Comparison of ENCODE assay signal across 23 cellular contexts in genomic region chr1:113545210-113545609, GRCh38.
DNase-seq lines count a peak whose midpoint lies in the region; ATAC-seq and TF ChIP-seq lines count a peak whose summit lies in the region.
"Had no signal": no experiment of that assay in that cellular context is flagged by ENCODE, and none has a peak within 500 bp of the region (broad histone marks: within the 10 kb centered on the region; RNA-seq: fewer than 3 reads in every experiment).

No MANE protein-coding gene starts in this region.

- no peaks in the 10 kb centered on the region for H4K20me1 ChIP-seq in SK-N-SH (ENCODE audit: insufficient read depth)

- DNase-seq in NCI-H446 treated with DMSO at 0.1 percent for 48 hours (lab: John Stamatoyannopoulos, UW) (peak; percentile 66), SK-N-SH (peak; percentile 17), foreskin keratinocyte (peak; percentile 53 to 81), mesenteric fat pad (ENCODE audit: low spot score) (no peak)
- DNase-seq in central memory CD4-positive, alpha-beta T cell = no peak
- DNase-seq: C1 segment of cervical spinal cord; CD4-positive, alpha-beta memory T cell; COR-L47; DMS53; GOT3; HCEC 1CT; Karpas-422; NCI-H2029; NCI-H2227 treated with DMSO at 0.1 percent for 48 hours; NCI-H510A; NCI-H774; Right ventricle myocardium superior had no signal

- TF ChIP-seq RAD21 in SK-N-SH (IDR thresholded peaks at IDR 0.05; ENCODE audit: low read length) = no peak

- no peak overlapping the region for H3K4me2 ChIP-seq in SK-N-SH
- H3K4me2 ChIP-seq: A549, PC-9 had no signal

- peak; percentile 38 for ATAC-seq in foreskin keratinocyte
- ATAC-seq in GM21576 (IDR thresholded peaks at IDR 0.05; ENCODE audit: unreplicated experiment) = no peak
- ATAC-seq: A549, HepG2 had no signal

- H3K27ac ChIP-seq in HEK293 (ENCODE audit: extremely low read depth, low read depth, low read length) = no peak overlapping the region
- H3K27ac ChIP-seq in SK-N-SH (ENCODE audit: low read depth in 2 of 2, low read length in 1 of 2) = peak overlapping the region in 1 of 2 experiments; percentile 79; a peak in 2 of 4 replicates
- H3K27ac ChIP-seq in foreskin keratinocyte = peak overlapping the region; percentile 33
- H3K27ac ChIP-seq: A549, PC-9, SJSA1 had no signal

- peaks cover 57% of the 10 kb centered on the region for H3K79me2 ChIP-seq in SK-N-SH (ENCODE audit: insufficient read depth)

- H3K36me3 ChIP-seq in HEK293 (ENCODE audit: control insufficient read depth in 2 of 2, insufficient read depth in 1 of 2, low read length in 2 of 2) = no peaks in the 10 kb centered on the region
- no peaks in the 10 kb centered on the region for H3K36me3 ChIP-seq in SK-N-SH (replicated peaks in 1 of 2; ENCODE audit: control insufficient read depth in 1 of 2, insufficient read depth in 2 of 2, low read length in 1 of 2)
- H3K36me3 ChIP-seq: SJSA1 had no signal

- TF ChIP-seq CTCF in HEK293 (tag by site-specific recombination; IDR thresholded peaks at IDR 0.05) (no peak), SK-N-SH (IDR thresholded peaks at IDR 0.05) (no peak), foreskin keratinocyte (conservative IDR thresholded peaks at IDR 0.05) (no peak)

- no peaks in the 10 kb centered on the region for H3K9me3 ChIP-seq in HEK293 (ENCODE audit: control insufficient read depth, insufficient read depth, low read depth, low read length)
- no peaks in the 10 kb centered on the region for H3K9me3 ChIP-seq in SK-N-SH
- H3K9me3 ChIP-seq: A549, SJSA1 had no signal

- H3K27me3 ChIP-seq in SK-N-SH (ENCODE audit: insufficient read depth) (no peaks in the 10 kb centered on the region), foreskin keratinocyte (no peaks in the 10 kb centered on the region)
- H3K27me3 ChIP-seq: SJSA1 had no signal

- CTCF ChIA-PET in HEK293 (lab: Yijun Ruan, JAX) (interaction anchor here (0.6 kb wide), 1 partner anchor 61 kb away, joined by 3 read pairs; no protein-coding TSS in a partner anchor), SK-N-SH (lab: Yijun Ruan, JAX) (interaction anchor here (0.8 kb wide), 1 partner anchor 28 kb away, joined by 3 read pairs; no protein-coding TSS in a partner anchor)

- H3K4me3 ChIP-seq in HEK293 (ENCODE audit: low read depth, low read length) (no peak overlapping the region), SK-N-SH (ENCODE audit: low read depth in 2 of 2, low read length in 1 of 2) (no peak overlapping the region)
- H3K4me3 ChIP-seq: A549, PC-9, SJSA1 had no signal

- TF ChIP-seq EP300 in SK-N-SH (IDR thresholded peaks at IDR 0.05; ENCODE audit: borderline replicate concordance in 1 of 2, low read depth in 1 of 2, low read length in 1 of 2) = no peak

- H3K4me1 ChIP-seq in HEK293 (ENCODE audit: control insufficient read depth, insufficient read depth, low read length) (peaks cover 2% of the 10 kb centered on the region; the same call in 1 of the 2 replicates), SK-N-SH (ENCODE audit: control insufficient read depth in 1 of 2, insufficient read depth in 2 of 2, low read depth in 1 of 2, low read length in 1 of 2) (peaks cover 13 to 27% of the 10 kb centered on the region in 2 experiments; a peak in 3 of 4 replicates), foreskin keratinocyte (peaks cover 32% of the 10 kb centered on the region)

- WGBS in SK-N-SH (ENCODE audit: low lambda C conversion rate) = 80% methylated on average over 3 of the region's 3 CpGs

- peaks cover 9% of the 10 kb centered on the region for H3F3A ChIP-seq in SK-N-SH (replicated peaks; ENCODE audit: insufficient read depth)

- no peaks in the 10 kb centered on the region for H3K9me2 ChIP-seq in SK-N-SH

- POLR2A ChIA-PET in HEK293 (lab: Yijun Ruan, JAX) (no interaction called here), SK-N-SH (lab: Yijun Ruan, JAX) (no interaction called here)

- H3K9ac ChIP-seq in SK-N-SH = no peak overlapping the region

- no peak overlapping the region for H2AFZ ChIP-seq in SK-N-SH (ENCODE audit: low read depth)
- H2AFZ ChIP-seq: PC-9 had no signal

TF ChIP-seq in HEK293, 187 proteins besides CTCF, POLR2A, EP300 and RAD21:
- TF ChIP-seq ZNF488 (tag by site-specific recombination; IDR thresholded peaks at IDR 0.05) (no peak), ZNF548 (tag by site-specific recombination; IDR thresholded peaks at IDR 0.05) (no peak), ZNF121 (tag by site-specific recombination; IDR thresholded peaks at IDR 0.05) (no peak), ZBTB1 (tag by site-specific recombination; IDR thresholded peaks at IDR 0.05) (no peak), ZNF133 (tag by site-specific recombination; IDR thresholded peaks at IDR 0.05) (peak; percentile 64; the same call in 1 of the 2 replicates), IKZF3 (tag by site-specific recombination; IDR thresholded peaks at IDR 0.05) (no peak)
TF ChIP-seq in HEK293: peak in this region for 1.

TF ChIP-seq in SK-N-SH, 30 proteins besides CTCF, POLR2A, EP300 and RAD21:
- TF ChIP-seq ZBTB33 (IDR thresholded peaks at IDR 0.05; ENCODE audit: borderline replicate concordance, low read depth) (no peak), FOXM1 (IDR thresholded peaks at IDR 0.05; ENCODE audit: low read depth) (no peak), FOSL2 (IDR thresholded peaks at IDR 0.05; ENCODE audit: borderline replicate concordance, low read depth) (no peak), NRF1 (IDR thresholded peaks at IDR 0.05; ENCODE audit: low read depth, low read length) (no peak), USF2 (IDR thresholded peaks at IDR 0.05; ENCODE audit: borderline replicate concordance, low read depth, low read length) (no peak), GABPA (IDR thresholded peaks at IDR 0.05; ENCODE audit: low read depth) (no peak)

Comparison
In these comparisons a context has a peak if more than half of its experiments do, and no peak if none do; other contexts are left out.
1. DNase-seq: peak in NCI-H446 treated with DMSO at 0.1 percent for 48 hours (single experiment), SK-N-SH (single experiment) and foreskin keratinocyte (2 of 2); none in central memory CD4-positive, alpha-beta T cell (single experiment) and mesenteric fat pad (single experiment).